ENCODE assay signal across 21 cellular contexts in the genomic region with DNA sequence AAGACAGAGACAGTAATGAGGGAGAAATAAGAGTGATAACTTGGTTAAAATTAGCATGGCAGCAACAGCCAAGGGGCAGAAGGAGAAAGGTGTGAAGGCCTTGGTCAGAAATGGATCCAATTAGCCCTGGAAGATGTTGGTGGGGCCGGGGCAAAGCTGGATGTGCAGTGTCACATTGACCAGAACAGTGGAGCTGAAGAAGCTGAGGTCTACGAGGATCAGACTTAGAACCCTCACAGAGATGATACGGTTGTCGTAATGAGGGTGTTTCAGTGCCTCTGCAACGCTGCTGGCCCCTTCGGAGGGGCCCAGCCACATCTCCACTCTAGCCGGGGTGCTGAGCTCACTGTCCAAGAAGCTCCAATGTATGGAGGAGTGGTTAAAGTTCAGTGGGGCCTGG. TPM values are rescaled to one million over a fixed set of nuclear protein-coding genes. Genes with fewer than 3 reads are reported as not detected.
DNase-seq lines count a peak whose midpoint lies in the region; ATAC-seq, FAIRE-seq and TF ChIP-seq lines count a peak whose summit lies in the region.
"Had no signal": no experiment of that assay in that cellular context is flagged by ENCODE, and none has a peak within 500 bp of the region (broad histone marks: within the 10 kb centered on the region; RNA-seq: fewer than 3 reads in every experiment).

No MANE protein-coding gene starts in this region.

- H3K9me3 ChIP-seq in cardiac muscle cell (ENCODE audit: low read depth) (no peaks in the 10 kb centered on the region), right atrium auricular region (no peaks in the 10 kb centered on the region), WERI-Rb-1 (ENCODE audit: severe bottlenecking) (no peaks in the 10 kb centered on the region), H1 (ENCODE audit: insufficient read depth in 2 of 2, low read depth in 1 of 2, low read length in 1 of 2) (no peaks in the 10 kb centered on the region), HAP-1 (no peaks in the 10 kb centered on the region)
- H3K9me3 ChIP-seq: tibial nerve had no signal

- no peaks in the 10 kb centered on the region for H3K27me3 ChIP-seq in cardiac muscle cell
- H3K27me3 ChIP-seq in right atrium auricular region: no peaks in the 10 kb centered on the region
- no peaks in the 10 kb centered on the region for H3K27me3 ChIP-seq in WERI-Rb-1 (ENCODE audit: insufficient read depth, low read depth, severe bottlenecking)
- no peaks in the 10 kb centered on the region for H3K27me3 ChIP-seq in H1 (replicated peaks in 1 of 4; ENCODE audit: control insufficient read depth in 3 of 4, extremely low read depth in 1 of 4, insufficient read depth in 3 of 4, low read length in 3 of 4)
- H3K27me3 ChIP-seq in HAP-1 (ENCODE audit: low read depth): no peaks in the 10 kb centered on the region
- H3K27me3 ChIP-seq: tibial nerve had no signal

- no peaks in the 10 kb centered on the region for H3K79me2 ChIP-seq in H1 (ENCODE audit: control insufficient read depth in 1 of 2, insufficient read depth in 2 of 2, low read length in 2 of 2)

- no peak overlapping the region for H2BK5ac ChIP-seq in H1 (ENCODE audit: low read depth, low read length)

- no peak overlapping the region for H4K8ac ChIP-seq in H1 (ENCODE audit: extremely low read depth, insufficient read depth, low read length)

- H3K27ac ChIP-seq in cardiac muscle cell (peak overlapping the region; percentile 61), right atrium auricular region (peak overlapping the region in 1 of 2 donors; percentile 11), WERI-Rb-1 (peak overlapping the region; percentile 96), H1 (ENCODE audit: low read depth, low read length) (no peak overlapping the region)
- H3K27ac ChIP-seq: KMS-11, tibial nerve had no signal

- no peak overlapping the region for H2BK12ac ChIP-seq in H1 (ENCODE audit: low read depth, low read length)

- CTCF ChIA-PET in H1 (lab: Charles Lee; ENCODE audit: partially characterized antibody): interaction anchor here (0.8 to 31.8 kb wide), 14 partner anchors 8 to 125 kb away, joined by 3 to 491 read pairs (median 5); a partner anchor contains a TSS

- no peak overlapping the region for H3K14ac ChIP-seq in H1 (ENCODE audit: insufficient read length)

- TF ChIP-seq POLR2A in H1 (IDR thresholded peaks at IDR 0.05; ENCODE audit: control extremely low read depth in 1 of 2, low read depth in 2 of 2, low read length in 2 of 2): no peak

- no peak overlapping the region for H4K91ac ChIP-seq in H1 (replicated peaks; ENCODE audit: insufficient read length, low read length)

- H4K5ac ChIP-seq in H1 (ENCODE audit: insufficient read length, low read depth, low read length): no peak overlapping the region

- no peak overlapping the region for H2AK5ac ChIP-seq in H1 (ENCODE audit: low read depth, low read length)

- DNase-seq in cardiac muscle cell (ENCODE audit: low read depth in 1 of 2, low spot score in 1 of 2) (no peak), right atrium auricular region (ENCODE audit: low spot score) (no peak), WERI-Rb-1 (no peak), H1 (ENCODE audit: low read depth in 1 of 2, low spot score in 2 of 2) (no peak), NCI-H1048 (lab: John Stamatoyannopoulos, UW) (no peak), HAP-1 (ENCODE audit: low spot score in 2 of 2) (no peak)
- DNase-seq: amniotic stem cell; caudate nucleus; effector CD8-positive, alpha-beta T cell; H7; NCI-H1092 treated with DMSO at 0.1 percent for 48 hours; NCI-H526 treated with DMSO at 0.1 percent for 48 hours had no signal

- no peak for TF ChIP-seq CTCF in cardiac muscle cell (IDR thresholded peaks at IDR 0.05; ENCODE audit: low read depth, low read length)
- no peak for TF ChIP-seq CTCF in right atrium auricular region (IDR thresholded peaks at IDR 0.05)
- TF ChIP-seq CTCF in WERI-Rb-1 (IDR thresholded peaks at IDR 0.05; ENCODE audit: low read depth, low read length): no peak
- TF ChIP-seq CTCF in H1 (IDR thresholded peaks at IDR 0.05; ENCODE audit: control extremely low read depth in 1 of 3, insufficient read depth in 1 of 3, low read depth in 1 of 3, low read length in 3 of 3): no peak

- no peak overlapping the region for H2BK120ac ChIP-seq in H1 (replicated peaks; ENCODE audit: low read depth, low read length)

- no peak for FAIRE-seq in H1 (lab: Jason Lieb, UNC)
- FAIRE-seq: islet of Langerhans had no signal

- no peak overlapping the region for H3K4me2 ChIP-seq in H1 (ENCODE audit: insufficient read depth in 1 of 2, low read depth in 2 of 2, low read length in 2 of 2)
- H3K4me2 ChIP-seq: KMS-11 had no signal

- H3K23me2 ChIP-seq in H1 (ENCODE audit: low read depth, low read length): no peaks in the 10 kb centered on the region

- no peak for ATAC-seq in HG03095 (IDR thresholded peaks at IDR 0.05; ENCODE audit: unreplicated experiment)
- ATAC-seq in GM19324 (IDR thresholded peaks at IDR 0.05; ENCODE audit: low FRiP score, unreplicated experiment): no peak

- no peak for TF ChIP-seq EP300 in H1 (IDR thresholded peaks at IDR 0.05; ENCODE audit: borderline replicate concordance in 1 of 2, low read depth in 2 of 2, low read length in 2 of 2)

- 0 out of 2 replicates have a peak overlapping the region, but pooled peaks have one; percentile 29 for H2BK15ac ChIP-seq in H1 (ENCODE audit: low read length)

- H3K56ac ChIP-seq in H1 (replicated peaks; ENCODE audit: insufficient read length, low read depth, low read length): no peak overlapping the region

- no peaks in the 10 kb centered on the region for H4K20me1 ChIP-seq in H1 (replicated peaks in 1 of 2; ENCODE audit: control insufficient read depth in 1 of 2, insufficient read depth in 2 of 2, low read length in 2 of 2)

- POLR2A ChIA-PET in H1 (lab: Charles Lee; ENCODE audit: partially characterized antibody): interaction anchor here (0.7 to 1.6 kb wide), 4 partner anchors 11 to 127 kb away, joined by 3 to 5 read pairs (median 3); no protein-coding TSS in a partner anchor

- H3K4ac ChIP-seq in H1 (replicated peaks; ENCODE audit: insufficient read length, low read depth, low read length): no peak overlapping the region

- H3K4me1 ChIP-seq in cardiac muscle cell (ENCODE audit: low read depth) (peaks cover 14% of the 10 kb centered on the region), right atrium auricular region (peaks cover 0 to 37% of the 10 kb centered on the region in 2 donors), H1 (replicated peaks in 1 of 4; ENCODE audit: control insufficient read depth in 3 of 4, insufficient read depth in 4 of 4, low read length in 3 of 4) (no peaks in the 10 kb centered on the region), HAP-1 (no peaks in the 10 kb centered on the region)

- no peaks in the 10 kb centered on the region for H3K79me1 ChIP-seq in H1 (ENCODE audit: low read depth, low read length)

- no peak for TF ChIP-seq RAD21 in H1 (IDR thresholded peaks at IDR 0.05 in 1 of 2, conservative IDR thresholded peaks at IDR 0.05 in 1 of 2; ENCODE audit: low read depth in 2 of 2, low read length in 2 of 2)

- no peak overlapping the region for H3K18ac ChIP-seq in H1 (ENCODE audit: extremely low read depth, low read length)

- no peak overlapping the region for H3K23ac ChIP-seq in H1 (ENCODE audit: insufficient read length)

- H2BK20ac ChIP-seq in H1 (ENCODE audit: low read length): no peak overlapping the region

- H3K36me3 ChIP-seq in cardiac muscle cell (peaks cover 33% of the 10 kb centered on the region), right atrium auricular region (peaks cover 39% of the 10 kb centered on the region), WERI-Rb-1 (peaks cover 78% of the 10 kb centered on the region), H1 (ENCODE audit: control insufficient read depth in 2 of 4, insufficient read depth in 4 of 4, low read length in 3 of 4) (peaks cover 12 to 32% (median 28%) of the 10 kb centered on the region in 4 experiments), HAP-1 (replicated peaks) (peaks cover 43% of the 10 kb centered on the region)

- 90% methylated on average over 7 of the region's 7 CpGs; no CpG with 5 or more reads in 1 of the 2 experiments for WGBS in H1 (ENCODE audit: extremely low coverage in 1 of 2, insufficient coverage in 1 of 2, insufficient read length in 1 of 2, insufficient replicate concordance in 2 of 2, low coverage in 1 of 2, low lambda C conversion rate in 2 of 2, missing lambda C conversion rate in 1 of 2), 2 experiments

- H3K9ac ChIP-seq in H1 (replicated peaks in 1 of 4; ENCODE audit: extremely low read depth in 1 of 4, low read depth in 3 of 4, low read length in 3 of 4): no peak overlapping the region
- H3K9ac ChIP-seq: KMS-11 had no signal

- in situ Hi-C loops in HAP-1 (cut with MboI; ENCODE audit: low sequenced_read_pairs): no loop called here

- H3K4me3 ChIP-seq in cardiac muscle cell: no peak overlapping the region
- H3K4me3 ChIP-seq in right atrium auricular region: no peak overlapping the region
- no peak overlapping the region for H3K4me3 ChIP-seq in WERI-Rb-1 (ENCODE audit: low read depth, low read length)
- no peak overlapping the region for H3K4me3 ChIP-seq in H1 (ENCODE audit: extremely low read depth in 1 of 4, insufficient read depth in 2 of 4, low read depth in 3 of 4, low read length in 4 of 4)
- no peak overlapping the region for H3K4me3 ChIP-seq in HAP-1
- H3K4me3 ChIP-seq: lung, tibial nerve had no signal

- no peak overlapping the region for H2AFZ ChIP-seq in H1 (ENCODE audit: low read length)

RNA-seq across cellular contexts. Expression of a gene that starts 14.2 kb away (rescaled TPM):
- 2.7 and 3.8 TPM in 2 replicates for total RNA-seq in cardiac muscle cell
- 1.1 and 5.2 TPM in 2 replicates for polyA plus RNA-seq in cardiac muscle cell
- under 1 TPM; 0.30 to 0.98 TPM for total RNA-seq in right atrium auricular region
- 3.3 and 4.5 TPM in 2 replicates for total RNA-seq in H1 (2021; fragmentation: NEBNext Ultra II Directional; extraction: Animal tissue kit (Norgen Biotek cat#: 25700))
- polyA plus RNA-seq in H1 (2011; rRNA removed): 7.9 and 13.7 TPM in 2 replicates
- polyA plus RNA-seq in H1 (2011; cell fraction: cytosol; rRNA removed): 10.1 TPM
- polyA plus RNA-seq in H1 (2011; cell fraction: nucleus; rRNA removed): 8.8 TPM
- 3.1 to 8.0 TPM (median 5.5 TPM) in 4 replicates for polyA plus RNA-seq in H1 (2012, experiment 1 of 2)
- 4.7 TPM for polyA plus RNA-seq in H1 (2012, experiment 2 of 2)
- polyA plus RNA-seq in H1 (2013, experiment 1 of 2): 5.7 TPM
- 5.3 TPM for polyA plus RNA-seq in H1 (2013, experiment 2 of 2)
- polyA minus RNA-seq in H1 (2011; rRNA and poly(A)+ RNA removed): 0.57 and 0.78 TPM in 2 replicates
- 5.1 TPM for polyA minus RNA-seq in H1 (2011; cell fraction: cytosol; rRNA and poly(A)+ RNA removed)
- 4.6 TPM for polyA minus RNA-seq in H1 (2011; cell fraction: nucleus; rRNA and poly(A)+ RNA removed)
- total RNA-seq: progenitor cell of endocrine pancreas, SK-MEL-5 had no signal

RNA-seq across cellular contexts. Expression of a gene that starts 35.1 kb away (rescaled TPM):
- total RNA-seq in cardiac muscle cell (117 and 126 TPM in 2 replicates), right atrium auricular region (10 to 100 TPM; 29.8 to 34.3 TPM)
- polyA plus RNA-seq in cardiac muscle cell (118 and 150 TPM in 2 replicates), H1 (2011; rRNA removed) (84.1 and 95.2 TPM in 2 replicates)
- 102 and 115 TPM in 2 replicates for total RNA-seq in H1 (2021; fragmentation: NEBNext Ultra II Directional; extraction: Animal tissue kit (Norgen Biotek cat#: 25700))
- polyA plus RNA-seq in H1 (2011; cell fraction: cytosol; rRNA removed): 79.7 TPM
- polyA plus RNA-seq in H1 (2011; cell fraction: nucleus; rRNA removed): 89.8 TPM
- 83.1 to 103 TPM (median 99.5 TPM) in 4 replicates for polyA plus RNA-seq in H1 (2012, experiment 1 of 2)
- polyA plus RNA-seq in H1 (2012, experiment 2 of 2): 104 TPM
- polyA plus RNA-seq in H1 (2013, experiment 1 of 2): 120 TPM
- polyA plus RNA-seq in H1 (2013, experiment 2 of 2): 116 TPM
- 89.1 and 141 TPM in 2 replicates for polyA minus RNA-seq in H1 (2011; rRNA and poly(A)+ RNA removed)
- polyA minus RNA-seq in H1 (2011; cell fraction: cytosol; rRNA and poly(A)+ RNA removed): 71.3 TPM
- 54.9 TPM for polyA minus RNA-seq in H1 (2011; cell fraction: nucleus; rRNA and poly(A)+ RNA removed)

RNA-seq across cellular contexts. Expression of a gene that starts 50.9 kb away (rescaled TPM):
- total RNA-seq in cardiac muscle cell (207 and 480 TPM in 2 replicates), right atrium auricular region (100 to 1,000 TPM; 110 to 137 TPM)
- polyA plus RNA-seq in cardiac muscle cell (176 and 238 TPM in 2 replicates), H1 (2011; rRNA removed) (132 and 145 TPM in 2 replicates)
- total RNA-seq in H1 (2021; fragmentation: NEBNext Ultra II Directional; extraction: Animal tissue kit (Norgen Biotek cat#: 25700)): 391 and 395 TPM in 2 replicates
- polyA plus RNA-seq in H1 (2011; cell fraction: cytosol; rRNA removed): 180 TPM
- polyA plus RNA-seq in H1 (2011; cell fraction: nucleus; rRNA removed): 141 TPM
- 267 to 330 TPM (median 294 TPM) in 4 replicates for polyA plus RNA-seq in H1 (2012, experiment 1 of 2)
- polyA plus RNA-seq in H1 (2012, experiment 2 of 2): 483 TPM
- polyA plus RNA-seq in H1 (2013, experiment 1 of 2): 238 TPM
- polyA plus RNA-seq in H1 (2013, experiment 2 of 2): 239 TPM
- 125 and 126 TPM in 2 replicates for polyA minus RNA-seq in H1 (2011; rRNA and poly(A)+ RNA removed)
- 107 TPM for polyA minus RNA-seq in H1 (2011; cell fraction: cytosol; rRNA and poly(A)+ RNA removed)
- polyA minus RNA-seq in H1 (2011; cell fraction: nucleus; rRNA and poly(A)+ RNA removed): 57.3 TPM

RNA-seq across cellular contexts. Expression of a gene that starts 56.5 kb away (rescaled TPM):
- 0.18 and 0.21 TPM in 2 replicates for total RNA-seq in cardiac muscle cell
- polyA plus RNA-seq in cardiac muscle cell: 0.11 and 0.30 TPM in 2 replicates
- total RNA-seq in right atrium auricular region: not detected
- total RNA-seq in H1 (2021; fragmentation: NEBNext Ultra II Directional; extraction: Animal tissue kit (Norgen Biotek cat#: 25700)): not detected in 2 replicates
- polyA plus RNA-seq in H1 (2011; rRNA removed): 0.02 TPM in 2 replicates
- polyA plus RNA-seq in H1 (2011; cell fraction: cytosol; rRNA removed): not detected
- polyA plus RNA-seq in H1 (2011; cell fraction: nucleus; rRNA removed): 0.17 TPM
- polyA plus RNA-seq in H1 (2012, experiment 1 of 2): 0.03 to 0.04 TPM in 2 of 4 replicates, not detected in the others
- 0.03 TPM for polyA plus RNA-seq in H1 (2012, experiment 2 of 2)
- not detected for polyA plus RNA-seq in H1 (2013, experiment 1 of 2)
- under 0.01 TPM for polyA plus RNA-seq in H1 (2013, experiment 2 of 2)
- 0.07 TPM in 1 of 2 replicates, not detected in the other for polyA minus RNA-seq in H1 (2011; rRNA and poly(A)+ RNA removed)
- polyA minus RNA-seq in H1 (2011; cell fraction: cytosol; rRNA and poly(A)+ RNA removed): not detected
- 0.10 TPM for polyA minus RNA-seq in H1 (2011; cell fraction: nucleus; rRNA and poly(A)+ RNA removed)
- total RNA-seq: H7, lung, OCI-LY7, progenitor cell of endocrine pancreas, SK-MEL-5 had no signal
- polyA plus RNA-seq: lung had no signal

RNA-seq across cellular contexts. Expression of a gene that starts 58.2 kb away (rescaled TPM):
- total RNA-seq in cardiac muscle cell (3.6 and 3.8 TPM in 2 replicates), right atrium auricular region (1 to 10 TPM in 1 of 2 donors, under 1 TPM in 1; 0.43 to 1.7 TPM)
- polyA plus RNA-seq in cardiac muscle cell (2.4 and 3.9 TPM in 2 replicates), H1 (2011; rRNA removed) (0.12 and 0.13 TPM in 2 replicates)
- total RNA-seq in H1 (2021; fragmentation: NEBNext Ultra II Directional; extraction: Animal tissue kit (Norgen Biotek cat#: 25700)): 0.24 and 0.27 TPM in 2 replicates
- polyA plus RNA-seq in H1 (2011; cell fraction: cytosol; rRNA removed): 0.06 TPM
- 0.74 TPM for polyA plus RNA-seq in H1 (2011; cell fraction: nucleus; rRNA removed)
- 0.05 to 0.15 TPM (median 0.13 TPM) in 3 of 4 replicates, not detected in the other for polyA plus RNA-seq in H1 (2012, experiment 1 of 2)
- polyA plus RNA-seq in H1 (2012, experiment 2 of 2): 0.05 TPM
- polyA plus RNA-seq in H1 (2013, experiment 1 of 2): 0.18 TPM
- polyA plus RNA-seq in H1 (2013, experiment 2 of 2): 0.06 TPM
- polyA minus RNA-seq in H1 (2011; rRNA and poly(A)+ RNA removed): 0.12 and 0.13 TPM in 2 replicates
- not detected for polyA minus RNA-seq in H1 (2011; cell fraction: cytosol; rRNA and poly(A)+ RNA removed)
- not detected for polyA minus RNA-seq in H1 (2011; cell fraction: nucleus; rRNA and poly(A)+ RNA removed)
- total RNA-seq: OCI-LY7, progenitor cell of endocrine pancreas had no signal
